In genomic region chr1:234730542-234731370, GRCh38 we compare ENCODE assay signal across 1 cellular context.
TF ChIP-seq lines count a peak whose summit lies in the region.

No MANE protein-coding gene starts in this region.

TF ChIP-seq in HepG2, 621 proteins besides CTCF, POLR2A, EP300 and RAD21 (continued from another document):
- TF ChIP-seq SNAPC4 (CRISPR knock-in tag; IDR thresholded peaks at IDR 0.05) (no peak), ZKSCAN5 (CRISPR knock-in tag; IDR thresholded peaks at IDR 0.05) (no peak), ZNF296 (CRISPR knock-in tag; conservative IDR thresholded peaks at IDR 0.05) (no peak), HNF4G (IDR thresholded peaks at IDR 0.05; ENCODE audit: borderline replicate concordance, low read depth, low read length) (no peak), HNF4G (CRISPR knock-in tag; IDR thresholded peaks at IDR 0.05; ENCODE audit: borderline replicate concordance, low read depth) (no peak), ZNF547 (CRISPR knock-in tag; IDR thresholded peaks at IDR 0.05) (no peak), ZBTB3 (CRISPR knock-in tag; IDR thresholded peaks at IDR 0.05; ENCODE audit: borderline replicate concordance, low read depth) (no peak), ZBTB43 (CRISPR knock-in tag; conservative IDR thresholded peaks at IDR 0.05) (no peak), NAIF1 (CRISPR knock-in tag; IDR thresholded peaks at IDR 0.05; ENCODE audit: borderline replicate concordance) (no peak), TEF (CRISPR knock-in tag; IDR thresholded peaks at IDR 0.05) (no peak), ZBTB7B (CRISPR knock-in tag; IDR thresholded peaks at IDR 0.05) (no peak), ZNF619 (CRISPR knock-in tag; IDR thresholded peaks at IDR 0.05) (no peak), GRHL1 (CRISPR knock-in tag; conservative IDR thresholded peaks at IDR 0.05) (no peak), TSC22D2 (CRISPR knock-in tag; IDR thresholded peaks at IDR 0.05; ENCODE audit: borderline replicate concordance) (no peak), ZKSCAN8 (CRISPR knock-in tag; IDR thresholded peaks at IDR 0.05; ENCODE audit: borderline replicate concordance) (peak; percentile 98)
